Comparison of ENCODE assay signal across 14 cellular contexts in genomic region chr6:75267461-75267860, GRCh38. TPM values are rescaled to one million over a fixed set of nuclear protein-coding genes. Genes with fewer than 3 reads are reported as not detected.
DNase-seq lines count a peak whose midpoint lies in the region; ATAC-seq, FAIRE-seq and TF ChIP-seq lines count a peak whose summit lies in the region.
"Had no signal": no experiment of that assay in that cellular context is flagged by ENCODE, and none has a peak within 500 bp of the region (broad histone marks: within the 10 kb centered on the region; RNA-seq: fewer than 3 reads in every experiment).

No MANE protein-coding gene starts in this region.

- H3K9ac ChIP-seq in astrocyte (ENCODE audit: low read length): no peak overlapping the region

- intact Hi-C loops in activated CD4-positive, alpha-beta T cell treated with anti-CD3 and anti-CD28 coated beads, Interleukin-2, amount 10 ng/mL, durations not matched to agents 24 days and 14 days (cut with micrococcal nuclease): no loop called here
- intact Hi-C loops in gastrocnemius medialis (cut with DNase I; ENCODE audit: low total_unique reads): no loop called here

- TF ChIP-seq CTCF in astrocyte (IDR thresholded peaks at IDR 0.05; ENCODE audit: insufficient read depth, low read depth, low read length): no peak
- no peak for TF ChIP-seq CTCF in right atrium auricular region (IDR thresholded peaks at IDR 0.05)
- no peak for TF ChIP-seq CTCF in gastrocnemius medialis (IDR thresholded peaks at IDR 0.05 in 4 of 5, conservative IDR thresholded peaks at IDR 0.05 in 1 of 5)

- peaks cover 91% of the 10 kb centered on the region for H3K79me2 ChIP-seq in astrocyte (ENCODE audit: insufficient read depth, low read length)

- H3K4me1 ChIP-seq in astrocyte (ENCODE audit: insufficient read depth, low read length): peaks cover 3% of the 10 kb centered on the region
- peaks cover 0 to 28% of the 10 kb centered on the region in 2 donors for H3K4me1 ChIP-seq in right atrium auricular region
- peaks cover 15 to 18% of the 10 kb centered on the region in 2 donors for H3K4me1 ChIP-seq in gastrocnemius medialis

- H3K4me3 ChIP-seq in astrocyte (ENCODE audit: insufficient read depth, low read depth, low read length): no peak overlapping the region
- no peak overlapping the region for H3K4me3 ChIP-seq in right atrium auricular region
- H3K4me3 ChIP-seq in gastrocnemius medialis: no peak overlapping the region

- H3K27me3 Mint-ChIP-seq in activated CD4-positive, alpha-beta T cell treated with anti-CD3 and anti-CD28 coated beads, Interleukin-2, amount 10 ng/mL, durations not matched to agents 24 days and 14 days: no peaks in the 10 kb centered on the region
- no peaks in the 10 kb centered on the region for H3K27me3 Mint-ChIP-seq in activated CD4-positive, alpha-beta T cell treated with anti-CD3 and anti-CD28 coated beads, Interleukin-2, amount 10 ng/mL, durations not matched to agents 7 days and 5 days
- no peaks in the 10 kb centered on the region for H3K27me3 Mint-ChIP-seq in astrocyte (ENCODE audit: low read depth, unreplicated experiment)
- H3K27me3 Mint-ChIP-seq: activated naive CD8-positive, alpha-beta T cell treated with anti-CD3 and anti-CD28 coated beads, Interleukin-2, amount 50 U/mL, for 24 hours had no signal

- POLR2A ChIA-PET in activated CD4-positive, alpha-beta T cell treated with anti-CD3 and anti-CD28 coated beads, Interleukin-2, amount 10 ng/mL, durations not matched to agents 7 days and 5 days (lab: Charles Lee): no interaction called here

- ATAC-seq in gastrocnemius medialis: peak in 1 of 2 donors; percentile 25

- H2AFZ ChIP-seq in astrocyte (ENCODE audit: low read depth, low read length): no peak overlapping the region

- H3K4me1 Mint-ChIP-seq in activated CD4-positive, alpha-beta T cell treated with anti-CD3 and anti-CD28 coated beads, Interleukin-2, amount 10 ng/mL, durations not matched to agents 24 days and 14 days: peaks cover 32% of the 10 kb centered on the region
- peaks cover 32% of the 10 kb centered on the region for H3K4me1 Mint-ChIP-seq in activated CD4-positive, alpha-beta T cell treated with anti-CD3 and anti-CD28 coated beads, Interleukin-2, amount 10 ng/mL, durations not matched to agents 7 days and 5 days
- H3K4me1 Mint-ChIP-seq in astrocyte (ENCODE audit: low read depth, unreplicated experiment): peaks cover 20% of the 10 kb centered on the region

- H3K4me2 ChIP-seq in astrocyte (ENCODE audit: low read length): no peak overlapping the region

- H3K9me3 ChIP-seq in astrocyte (ENCODE audit: insufficient read depth, low read depth, low read length): no peaks in the 10 kb centered on the region
- H3K9me3 ChIP-seq in right atrium auricular region: no peaks in the 10 kb centered on the region
- H3K9me3 ChIP-seq in gastrocnemius medialis: no peaks in the 10 kb centered on the region
- H3K9me3 ChIP-seq: neutrophil had no signal

- H3K27me3 ChIP-seq in astrocyte (ENCODE audit: insufficient read depth, low read length): no peaks in the 10 kb centered on the region
- H3K27me3 ChIP-seq in right atrium auricular region: no peaks in the 10 kb centered on the region
- H3K27me3 ChIP-seq in gastrocnemius medialis: no peaks in the 10 kb centered on the region
- H3K27me3 ChIP-seq: neutrophil had no signal

- peaks cover 36% of the 10 kb centered on the region for H3K36me3 Mint-ChIP-seq in activated CD4-positive, alpha-beta T cell treated with anti-CD3 and anti-CD28 coated beads, Interleukin-2, amount 10 ng/mL, durations not matched to agents 24 days and 14 days (ENCODE audit: low read depth)
- H3K36me3 Mint-ChIP-seq in activated CD4-positive, alpha-beta T cell treated with anti-CD3 and anti-CD28 coated beads, Interleukin-2, amount 10 ng/mL, durations not matched to agents 7 days and 5 days (ENCODE audit: low read depth): peaks cover 30% of the 10 kb centered on the region
- H3K36me3 Mint-ChIP-seq in astrocyte (ENCODE audit: low read depth, unreplicated experiment): peaks cover 23% of the 10 kb centered on the region

- H3K4me3 Mint-ChIP-seq in activated CD4-positive, alpha-beta T cell treated with anti-CD3 and anti-CD28 coated beads, Interleukin-2, amount 10 ng/mL, durations not matched to agents 24 days and 14 days: no peak overlapping the region
- no peak overlapping the region for H3K4me3 Mint-ChIP-seq in activated CD4-positive, alpha-beta T cell treated with anti-CD3 and anti-CD28 coated beads, Interleukin-2, amount 10 ng/mL, durations not matched to agents 7 days and 5 days
- no peak overlapping the region for H3K4me3 Mint-ChIP-seq in astrocyte (ENCODE audit: unreplicated experiment)
- H3K4me3 Mint-ChIP-seq: activated naive CD8-positive, alpha-beta T cell treated with anti-CD3 and anti-CD28 coated beads, Interleukin-2, amount 50 U/mL, for 24 hours had no signal

- no peak for FAIRE-seq in astrocyte (lab: Jason Lieb, UNC)

- peak overlapping the region; percentile 18 for H3K27ac Mint-ChIP-seq in activated CD4-positive, alpha-beta T cell treated with anti-CD3 and anti-CD28 coated beads, Interleukin-2, amount 10 ng/mL, durations not matched to agents 24 days and 14 days
- no peak overlapping the region for H3K27ac Mint-ChIP-seq in activated CD4-positive, alpha-beta T cell treated with anti-CD3 and anti-CD28 coated beads, Interleukin-2, amount 10 ng/mL, durations not matched to agents 7 days and 5 days
- H3K27ac Mint-ChIP-seq in astrocyte (ENCODE audit: unreplicated experiment): peak overlapping the region; percentile 41

- peaks cover 13% of the 10 kb centered on the region for H3K36me3 ChIP-seq in astrocyte (ENCODE audit: insufficient read depth, low read length)
- H3K36me3 ChIP-seq in right atrium auricular region: peaks cover 24% of the 10 kb centered on the region
- H3K36me3 ChIP-seq in gastrocnemius medialis: peaks cover 0 to 23% of the 10 kb centered on the region in 2 donors

- no peak for DNase-seq in activated CD4-positive, alpha-beta T cell treated with anti-CD3 and anti-CD28 coated beads, Interleukin-2, amount 10 ng/mL, durations not matched to agents 24 days and 14 days
- DNase-seq in activated CD4-positive, alpha-beta T cell treated with anti-CD3 and anti-CD28 coated beads, Interleukin-2, amount 10 ng/mL, durations not matched to agents 7 days and 5 days: no peak
- DNase-seq in astrocyte (ENCODE audit: low read depth) (no peak), right atrium auricular region (ENCODE audit: low spot score) (no peak), gastrocnemius medialis (no peak), AG08396 (ENCODE audit: low spot score) (no peak), C1 segment of cervical spinal cord (lab: John Stamatoyannopoulos, UW) (no peak), NCI-H128 (lab: John Stamatoyannopoulos, UW; ENCODE audit: unreplicated experiment) (no peak)
- DNase-seq: activated naive CD8-positive, alpha-beta T cell treated with anti-CD3 and anti-CD28 coated beads, Interleukin-2, amount 50 U/mL, for 24 hours; NCI-H1048; NCI-H510A; stimulated activated CD4-positive, alpha-beta T cell treated with anti-CD3 and anti-CD28 coated beads, Interleukin-12 subunit alpha, Interleukin-12 subunit beta, amount 100 ng/mL, for 4 hours; T1000 had no signal

- peaks cover 4% of the 10 kb centered on the region for H3K9me3 Mint-ChIP-seq in activated CD4-positive, alpha-beta T cell treated with anti-CD3 and anti-CD28 coated beads, Interleukin-2, amount 10 ng/mL, durations not matched to agents 24 days and 14 days
- H3K9me3 Mint-ChIP-seq in activated CD4-positive, alpha-beta T cell treated with anti-CD3 and anti-CD28 coated beads, Interleukin-2, amount 10 ng/mL, durations not matched to agents 7 days and 5 days: peaks cover 5% of the 10 kb centered on the region
- H3K9me3 Mint-ChIP-seq in astrocyte (ENCODE audit: unreplicated experiment): peaks cover 4% of the 10 kb centered on the region
- H3K9me3 Mint-ChIP-seq: activated naive CD8-positive, alpha-beta T cell treated with anti-CD3 and anti-CD28 coated beads, Interleukin-2, amount 50 U/mL, for 24 hours had no signal

- peaks cover 36% of the 10 kb centered on the region for H4K20me1 ChIP-seq in astrocyte (ENCODE audit: insufficient read depth, low read length)

- H3K27ac ChIP-seq in astrocyte (ENCODE audit: low read depth, low read length): peak overlapping the region; percentile 9
- H3K27ac ChIP-seq in right atrium auricular region: peak overlapping the region; percentile 2 to 23
- peak overlapping the region in 3 of 4 donors; percentile 2 to 4 (median 4) for H3K27ac ChIP-seq in gastrocnemius medialis
- H3K27ac ChIP-seq: neutrophil had no signal

- in situ Hi-C loops in gastrocnemius medialis (cut with MboI; ENCODE audit: low sequenced_read_pairs in 4 of 4): loop anchor here (5.0 to 10.0 kb wide), 4 partner anchors 100 to 260 kb away; no protein-coding TSS in a partner anchor

- TF ChIP-seq POLR2A in gastrocnemius medialis (IDR thresholded peaks at IDR 0.05): no peak

- CTCF ChIA-PET in activated CD4-positive, alpha-beta T cell treated with anti-CD3 and anti-CD28 coated beads, Interleukin-2, amount 10 ng/mL, durations not matched to agents 7 days and 5 days (lab: Charles Lee): no interaction called here

RNA-seq across cellular contexts. Expression of gene TMEM30A, which starts 17.1 kb away (rescaled TPM):
- 57.0 and 60.5 TPM in 2 replicates for total RNA-seq in activated CD4-positive, alpha-beta T cell treated with anti-CD3 and anti-CD28 coated beads, Interleukin-2, amount 10 ng/mL, durations not matched to agents 24 days and 14 days
- 10 to 100 TPM; 69.7 to 70.2 TPM for total RNA-seq in activated CD4-positive, alpha-beta T cell treated with anti-CD3 and anti-CD28 coated beads, Interleukin-2, amount 10 ng/mL, durations not matched to agents 7 days and 5 days
- 166 and 171 TPM in 2 replicates for total RNA-seq in astrocyte
- total RNA-seq in right atrium auricular region: 10 to 100 TPM; 45.6 to 47.3 TPM
- 10 to 100 TPM; 23.8 to 44.4 (median 31.9) TPM for total RNA-seq in gastrocnemius medialis

RNA-seq across cellular contexts. Expression of gene COX7A2, which starts 23.9 kb away (rescaled TPM):
- 490 and 538 TPM in 2 replicates for total RNA-seq in activated CD4-positive, alpha-beta T cell treated with anti-CD3 and anti-CD28 coated beads, Interleukin-2, amount 10 ng/mL, durations not matched to agents 24 days and 14 days
- 100 to 1,000 TPM; 397 to 403 TPM for total RNA-seq in activated CD4-positive, alpha-beta T cell treated with anti-CD3 and anti-CD28 coated beads, Interleukin-2, amount 10 ng/mL, durations not matched to agents 7 days and 5 days
- 429 and 463 TPM in 2 replicates for total RNA-seq in astrocyte
- total RNA-seq in right atrium auricular region: 1,000 to 10,000 TPM in 1 of 2 donors, 100 to 1,000 TPM in 1; 647 to 2,028 TPM
- total RNA-seq in gastrocnemius medialis: 100 to 1,000 TPM; 166 to 413 (median 222) TPM
